8 cellular contexts compared by ENCODE assay signal in the genomic region with DNA sequence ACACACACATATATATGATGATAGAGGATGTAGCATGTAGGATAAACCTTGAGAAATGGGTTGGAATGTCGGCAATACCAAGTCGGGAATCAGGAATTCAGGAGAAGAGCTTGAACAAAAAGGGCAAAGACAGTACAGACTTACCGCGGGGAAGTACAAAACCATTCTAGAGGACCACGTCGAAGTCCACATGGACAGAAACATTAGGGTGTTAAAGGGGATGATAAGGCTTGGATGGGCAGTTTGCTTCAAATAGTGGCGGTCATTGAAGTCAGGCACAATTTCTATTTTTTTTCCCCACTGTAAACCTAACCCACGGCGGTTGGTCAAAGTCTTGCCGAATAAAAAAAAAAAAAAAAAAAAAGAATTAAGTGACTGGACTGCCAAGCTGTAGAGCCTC. TPM values are rescaled to one million over a fixed set of nuclear protein-coding genes. Genes with fewer than 3 reads are reported as not detected.
DNase-seq lines count a peak whose midpoint lies in the region; ATAC-seq and TF ChIP-seq lines count a peak whose summit lies in the region.

No MANE protein-coding gene starts in this region.

- H3K9me3 ChIP-seq in SK-N-SH (no peaks in the 10 kb centered on the region), WERI-Rb-1 (ENCODE audit: severe bottlenecking) (no peaks in the 10 kb centered on the region), iPS DF 6.9 (ENCODE audit: control insufficient read depth, insufficient read depth, low read length) (no peaks in the 10 kb centered on the region)

- H3K27ac ChIP-seq in SK-N-SH (ENCODE audit: low read depth in 2 of 2, low read length in 1 of 2) (no peak overlapping the region), WERI-Rb-1 (peak overlapping the region; percentile 67; the same call in 1 of the 2 replicates), iPS DF 6.9 (ENCODE audit: low read length) (no peak overlapping the region)

- TF ChIP-seq CTCF in SK-N-SH (IDR thresholded peaks at IDR 0.05) (no peak), WERI-Rb-1 (IDR thresholded peaks at IDR 0.05; ENCODE audit: low read depth, low read length) (no peak)

- no peaks in the 10 kb centered on the region for H3K27me3 Mint-ChIP-seq in stimulated activated naive B cell treated with anti-CD40 and anti-IgM and Interleukin-4, amounts not matched to agents 10 μg/mL and 1 μg/mL and 100 μg/mL, for 72 hours

- DNase-seq in SK-N-SH (no peak), WERI-Rb-1 (no peak), iPS DF 6.9 (ENCODE audit: low read depth, low spot score) (no peak), NCI-H187 treated with DMSO at 0.1 percent for 48 hours (lab: John Stamatoyannopoulos, UW) (no peak), ACHN (no peak)
- DNase-seq in stimulated activated naive B cell treated with anti-CD40 and anti-IgM and Interleukin-4, amounts not matched to agents 10 μg/mL and 1 μg/mL and 100 μg/mL, for 72 hours: no peak
- no peak for DNase-seq in effector CD8-positive, alpha-beta T cell (lab: John Stamatoyannopoulos, UW)

- H3K36me3 ChIP-seq in SK-N-SH (replicated peaks in 1 of 2; ENCODE audit: control insufficient read depth in 1 of 2, insufficient read depth in 2 of 2, low read length in 1 of 2) (peaks cover 0 to 3% of the 10 kb centered on the region in 2 experiments), WERI-Rb-1 (peaks cover 19% of the 10 kb centered on the region), iPS DF 6.9 (ENCODE audit: control insufficient read depth, insufficient read depth, low read length) (no peaks in the 10 kb centered on the region)

- WGBS in SK-N-SH (ENCODE audit: low lambda C conversion rate): 61% methylated on average over 10 of the region's 10 CpGs
- WGBS in iPS DF 6.9 (ENCODE audit: insufficient coverage, insufficient read length): no CpG with 5 or more reads among the region's 10 CpGs

- H3K4me1 Mint-ChIP-seq in stimulated activated naive B cell treated with anti-CD40 and anti-IgM and Interleukin-4, amounts not matched to agents 10 μg/mL and 1 μg/mL and 100 μg/mL, for 72 hours: peaks cover 32 to 45% of the 10 kb centered on the region in 2 donors

- ATAC-seq in SK-N-SH treated with all-trans-retinoic acid at 6 μM for 48 hours: no peak
- no peak for ATAC-seq in stimulated activated naive B cell treated with anti-CD40 and anti-IgM and Interleukin-4, amounts not matched to agents 10 μg/mL and 1 μg/mL and 100 μg/mL, for 72 hours (replicated peaks)

- TF ChIP-seq EP300 in SK-N-SH (IDR thresholded peaks at IDR 0.05; ENCODE audit: borderline replicate concordance in 1 of 2, low read depth in 1 of 2, low read length in 1 of 2): no peak

- CTCF ChIA-PET in SK-N-SH (lab: Yijun Ruan, JAX): interaction anchor here (0.6 to 1.0 kb wide), 3 partner anchors 22 to 224 kb away, joined by 3 to 4 read pairs (median 3); no protein-coding TSS in a partner anchor

- peaks cover 0 to 12% of the 10 kb centered on the region in 2 experiments; a peak in 2 of 4 replicates for H3K4me1 ChIP-seq in SK-N-SH (ENCODE audit: control insufficient read depth in 1 of 2, insufficient read depth in 2 of 2, low read depth in 1 of 2, low read length in 1 of 2)
- no peaks in the 10 kb centered on the region for H3K4me1 ChIP-seq in iPS DF 6.9 (ENCODE audit: control insufficient read depth, insufficient read depth, low read length)

- no peaks in the 10 kb centered on the region for H3F3A ChIP-seq in SK-N-SH (replicated peaks; ENCODE audit: insufficient read depth)

- no peaks in the 10 kb centered on the region for H3K9me2 ChIP-seq in SK-N-SH

- peaks cover 29% of the 10 kb centered on the region for H4K20me1 ChIP-seq in SK-N-SH (ENCODE audit: insufficient read depth)

- no peaks in the 10 kb centered on the region for H3K9me3 Mint-ChIP-seq in stimulated activated naive B cell treated with anti-CD40 and anti-IgM and Interleukin-4, amounts not matched to agents 10 μg/mL and 1 μg/mL and 100 μg/mL, for 72 hours

- peak overlapping the region; percentile 96 for H3K27ac Mint-ChIP-seq in stimulated activated naive B cell treated with anti-CD40 and anti-IgM and Interleukin-4, amounts not matched to agents 10 μg/mL and 1 μg/mL and 100 μg/mL, for 72 hours

- H3K4me3 ChIP-seq in SK-N-SH (ENCODE audit: low read depth in 2 of 2, low read length in 1 of 2) (peak overlapping the region; percentile 66 to 79), WERI-Rb-1 (ENCODE audit: low read depth, low read length) (peak overlapping the region; percentile 84), iPS DF 6.9 (ENCODE audit: low read length) (peak overlapping the region; percentile 68; the same call in 1 of the 2 replicates)

- TF ChIP-seq RAD21 in SK-N-SH (IDR thresholded peaks at IDR 0.05; ENCODE audit: low read length): no peak

- peak overlapping the region; percentile 100 for H2AFZ ChIP-seq in SK-N-SH (ENCODE audit: low read depth)

- H3K9ac ChIP-seq in SK-N-SH: peak overlapping the region; percentile 27; the same call in 1 of the 2 replicates

- peaks cover 9 to 23% of the 10 kb centered on the region in 2 donors for H3K36me3 Mint-ChIP-seq in stimulated activated naive B cell treated with anti-CD40 and anti-IgM and Interleukin-4, amounts not matched to agents 10 μg/mL and 1 μg/mL and 100 μg/mL, for 72 hours

- H3K4me2 ChIP-seq in SK-N-SH: peak overlapping the region; percentile 90

- POLR2A ChIA-PET in SK-N-SH (lab: Yijun Ruan, JAX): no interaction called here

- no peaks in the 10 kb centered on the region for H3K27me3 ChIP-seq in SK-N-SH (ENCODE audit: insufficient read depth)
- no peaks in the 10 kb centered on the region for H3K27me3 ChIP-seq in WERI-Rb-1 (ENCODE audit: insufficient read depth, low read depth, severe bottlenecking)
- no peaks in the 10 kb centered on the region for H3K27me3 ChIP-seq in iPS DF 6.9 (ENCODE audit: control insufficient read depth, insufficient read depth, low read length)

- peaks cover 38% of the 10 kb centered on the region for H3K79me2 ChIP-seq in SK-N-SH (ENCODE audit: insufficient read depth)

- in situ Hi-C loops in ACHN (cut with HindIII; ENCODE audit: low pct_ligation_motif_present, low pct_unique_long_range_greater_than_20kb, low sequenced_read_pairs): no loop called here

- H3K4me3 Mint-ChIP-seq in stimulated activated naive B cell treated with anti-CD40 and anti-IgM and Interleukin-4, amounts not matched to agents 10 μg/mL and 1 μg/mL and 100 μg/mL, for 72 hours: peak overlapping the region; percentile 91 to 96

TF ChIP-seq in SK-N-SH, 30 proteins besides CTCF, POLR2A, EP300 and RAD21 (continues in another document):
- no peak for TF ChIP-seq RFX5 (IDR thresholded peaks at IDR 0.05; ENCODE audit: low read length)
- TF ChIP-seq, protein P1, sequence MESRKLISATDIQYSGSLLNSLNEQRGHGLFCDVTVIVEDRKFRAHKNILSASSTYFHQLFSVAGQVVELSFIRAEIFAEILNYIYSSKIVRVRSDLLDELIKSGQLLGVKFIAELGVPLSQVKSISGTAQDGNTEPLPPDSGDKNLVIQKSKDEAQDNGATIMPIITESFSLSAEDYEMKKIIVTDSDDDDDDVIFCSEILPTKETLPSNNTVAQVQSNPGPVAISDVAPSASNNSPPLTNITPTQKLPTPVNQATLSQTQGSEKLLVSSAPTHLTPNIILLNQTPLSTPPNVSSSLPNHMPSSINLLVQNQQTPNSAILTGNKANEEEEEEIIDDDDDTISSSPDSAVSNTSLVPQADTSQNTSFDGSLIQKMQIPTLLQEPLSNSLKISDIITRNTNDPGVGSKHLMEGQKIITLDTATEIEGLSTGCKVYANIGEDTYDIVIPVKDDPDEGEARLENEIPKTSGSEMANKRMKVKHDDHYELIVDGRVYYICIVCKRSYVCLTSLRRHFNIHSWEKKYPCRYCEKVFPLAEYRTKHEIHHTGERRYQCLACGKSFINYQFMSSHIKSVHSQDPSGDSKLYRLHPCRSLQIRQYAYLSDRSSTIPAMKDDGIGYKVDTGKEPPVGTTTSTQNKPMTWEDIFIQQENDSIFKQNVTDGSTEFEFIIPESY (IDR thresholded peaks at IDR 0.05; ENCODE audit: borderline replicate concordance, low read depth): no peak
- TF ChIP-seq POLR2AphosphoS5 (IDR thresholded peaks at IDR 0.05; ENCODE audit: low read depth, low read length): no peak

TF ChIP-seq in SK-N-SH treated with all-trans-retinoic acid at 6 μM for 48 hours, 23 proteins besides CTCF, POLR2A, EP300 and RAD21:
- TF ChIP-seq CSDC2 (CRISPR knock-in tag; IDR thresholded peaks at IDR 0.05) (no peak), ZC3H10 (CRISPR knock-in tag; IDR thresholded peaks at IDR 0.05) (no peak), PPARA (CRISPR knock-in tag; IDR thresholded peaks at IDR 0.05; ENCODE audit: borderline replicate concordance) (no peak), ZNF8 (CRISPR knock-in tag; IDR thresholded peaks at IDR 0.05) (no peak), RARB (CRISPR knock-in tag; IDR thresholded peaks at IDR 0.05) (no peak)
- TF ChIP-seq, protein P2, sequence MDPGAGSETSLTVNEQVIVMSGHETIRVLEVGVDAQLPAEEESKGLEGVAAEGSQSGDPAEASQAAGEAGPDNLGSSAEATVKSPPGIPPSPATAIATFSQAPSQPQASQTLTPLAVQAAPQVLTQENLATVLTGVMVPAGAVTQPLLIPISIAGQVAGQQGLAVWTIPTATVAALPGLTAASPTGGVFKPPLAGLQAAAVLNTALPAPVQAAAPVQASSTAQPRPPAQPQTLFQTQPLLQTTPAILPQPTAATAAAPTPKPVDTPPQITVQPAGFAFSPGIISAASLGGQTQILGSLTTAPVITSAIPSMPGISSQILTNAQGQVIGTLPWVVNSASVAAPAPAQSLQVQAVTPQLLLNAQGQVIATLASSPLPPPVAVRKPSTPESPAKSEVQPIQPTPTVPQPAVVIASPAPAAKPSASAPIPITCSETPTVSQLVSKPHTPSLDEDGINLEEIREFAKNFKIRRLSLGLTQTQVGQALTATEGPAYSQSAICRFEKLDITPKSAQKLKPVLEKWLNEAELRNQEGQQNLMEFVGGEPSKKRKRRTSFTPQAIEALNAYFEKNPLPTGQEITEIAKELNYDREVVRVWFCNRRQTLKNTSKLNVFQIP (CRISPR knock-in tag; IDR thresholded peaks at IDR 0.05; ENCODE audit: borderline replicate concordance, low read depth): no peak
- TF ChIP-seq, protein P3, sequence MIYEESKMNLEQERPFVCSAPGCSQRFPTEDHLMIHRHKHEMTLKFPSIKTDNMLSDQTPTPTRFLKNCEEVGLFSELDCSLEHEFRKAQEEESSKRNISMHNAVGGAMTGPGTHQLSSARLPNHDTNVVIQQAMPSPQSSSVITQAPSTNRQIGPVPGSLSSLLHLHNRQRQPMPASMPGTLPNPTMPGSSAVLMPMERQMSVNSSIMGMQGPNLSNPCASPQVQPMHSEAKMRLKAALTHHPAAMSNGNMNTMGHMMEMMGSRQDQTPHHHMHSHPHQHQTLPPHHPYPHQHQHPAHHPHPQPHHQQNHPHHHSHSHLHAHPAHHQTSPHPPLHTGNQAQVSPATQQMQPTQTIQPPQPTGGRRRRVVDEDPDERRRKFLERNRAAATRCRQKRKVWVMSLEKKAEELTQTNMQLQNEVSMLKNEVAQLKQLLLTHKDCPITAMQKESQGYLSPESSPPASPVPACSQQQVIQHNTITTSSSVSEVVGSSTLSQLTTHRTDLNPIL (CRISPR knock-in tag; IDR thresholded peaks at IDR 0.05; ENCODE audit: low read depth): no peak

RNA-seq across cellular contexts. Expression of a gene that starts 0.8 kb away (rescaled TPM):
- 8.9 and 9.1 TPM in 2 replicates for polyA plus RNA-seq in SK-N-SH (2012; rRNA removed)
- polyA plus RNA-seq in SK-N-SH (2012; cell fraction: cytosol; rRNA removed): 17.2 and 21.6 TPM in 2 replicates
- 2.8 and 6.2 TPM in 2 replicates for polyA plus RNA-seq in SK-N-SH (2012; cell fraction: nucleus; rRNA removed)
